1 cellular context compared by ENCODE assay signal in genomic region chr19:38374332-38375097, GRCh38.
A peak's percentile ranks its signal among the peaks of the same experiment; 100 is the strongest.
TF ChIP-seq lines count a peak whose summit lies in the region.

Gene PSMD8, plus strand, starts transcription at chr19:38374571. Its CDS starts 31 bp downstream, at chr19:38374602.

TF ChIP-seq in HepG2, 621 proteins besides CTCF, POLR2A, EP300 and RAD21 (continued from another document and continues in another):
- TF ChIP-seq, protein P1, sequence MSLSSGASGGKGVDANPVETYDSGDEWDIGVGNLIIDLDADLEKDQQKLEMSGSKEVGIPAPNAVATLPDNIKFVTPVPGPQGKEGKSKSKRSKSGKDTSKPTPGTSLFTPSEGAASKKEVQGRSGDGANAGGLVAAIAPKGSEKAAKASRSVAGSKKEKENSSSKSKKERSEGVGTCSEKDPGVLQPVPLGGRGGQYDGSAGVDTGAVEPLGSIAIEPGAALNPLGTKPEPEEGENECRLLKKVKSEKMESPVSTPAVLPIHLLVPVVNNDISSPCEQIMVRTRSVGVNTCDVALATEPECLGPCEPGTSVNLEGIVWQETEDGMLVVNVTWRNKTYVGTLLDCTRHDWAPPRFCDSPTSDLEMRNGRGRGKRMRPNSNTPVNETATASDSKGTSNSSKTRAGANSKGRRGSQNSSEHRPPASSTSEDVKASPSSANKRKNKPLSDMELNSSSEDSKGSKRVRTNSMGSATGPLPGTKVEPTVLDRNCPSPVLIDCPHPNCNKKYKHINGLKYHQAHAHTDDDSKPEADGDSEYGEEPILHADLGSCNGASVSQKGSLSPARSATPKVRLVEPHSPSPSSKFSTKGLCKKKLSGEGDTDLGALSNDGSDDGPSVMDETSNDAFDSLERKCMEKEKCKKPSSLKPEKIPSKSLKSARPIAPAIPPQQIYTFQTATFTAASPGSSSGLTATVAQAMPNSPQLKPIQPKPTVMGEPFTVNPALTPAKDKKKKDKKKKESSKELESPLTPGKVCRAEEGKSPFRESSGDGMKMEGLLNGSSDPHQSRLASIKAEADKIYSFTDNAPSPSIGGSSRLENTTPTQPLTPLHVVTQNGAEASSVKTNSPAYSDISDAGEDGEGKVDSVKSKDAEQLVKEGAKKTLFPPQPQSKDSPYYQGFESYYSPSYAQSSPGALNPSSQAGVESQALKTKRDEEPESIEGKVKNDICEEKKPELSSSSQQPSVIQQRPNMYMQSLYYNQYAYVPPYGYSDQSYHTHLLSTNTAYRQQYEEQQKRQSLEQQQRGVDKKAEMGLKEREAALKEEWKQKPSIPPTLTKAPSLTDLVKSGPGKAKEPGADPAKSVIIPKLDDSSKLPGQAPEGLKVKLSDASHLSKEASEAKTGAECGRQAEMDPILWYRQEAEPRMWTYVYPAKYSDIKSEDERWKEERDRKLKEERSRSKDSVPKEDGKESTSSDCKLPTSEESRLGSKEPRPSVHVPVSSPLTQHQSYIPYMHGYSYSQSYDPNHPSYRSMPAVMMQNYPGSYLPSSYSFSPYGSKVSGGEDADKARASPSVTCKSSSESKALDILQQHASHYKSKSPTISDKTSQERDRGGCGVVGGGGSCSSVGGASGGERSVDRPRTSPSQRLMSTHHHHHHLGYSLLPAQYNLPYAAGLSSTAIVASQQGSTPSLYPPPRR (CRISPR knock-in tag; IDR thresholded peaks at IDR 0.05; ENCODE audit: borderline replicate concordance), result peak; percentile 72
- TF ChIP-seq RXRA (CRISPR knock-in tag; IDR thresholded peaks at IDR 0.05), result peak; percentile 34; the same call in 1 of the 2 replicates
- TF ChIP-seq, protein P2, sequence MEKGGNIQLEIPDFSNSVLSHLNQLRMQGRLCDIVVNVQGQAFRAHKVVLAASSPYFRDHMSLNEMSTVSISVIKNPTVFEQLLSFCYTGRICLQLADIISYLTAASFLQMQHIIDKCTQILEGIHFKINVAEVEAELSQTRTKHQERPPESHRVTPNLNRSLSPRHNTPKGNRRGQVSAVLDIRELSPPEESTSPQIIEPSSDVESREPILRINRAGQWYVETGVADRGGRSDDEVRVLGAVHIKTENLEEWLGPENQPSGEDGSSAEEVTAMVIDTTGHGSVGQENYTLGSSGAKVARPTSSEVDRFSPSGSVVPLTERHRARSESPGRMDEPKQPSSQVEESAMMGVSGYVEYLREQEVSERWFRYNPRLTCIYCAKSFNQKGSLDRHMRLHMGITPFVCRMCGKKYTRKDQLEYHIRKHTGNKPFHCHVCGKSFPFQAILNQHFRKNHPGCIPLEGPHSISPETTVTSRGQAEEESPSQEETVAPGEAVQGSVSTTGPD (CRISPR knock-in tag; IDR thresholded peaks at IDR 0.05), result no peak
- no peak; the same call in 1 of the 2 replicates for TF ChIP-seq MIER3 (CRISPR knock-in tag; IDR thresholded peaks at IDR 0.05; ENCODE audit: borderline replicate concordance)
- TF ChIP-seq ZNF350 (CRISPR knock-in tag; IDR thresholded peaks at IDR 0.05; ENCODE audit: borderline replicate concordance, low read depth), result peak; percentile 84
- TF ChIP-seq SRSF1 (optimal IDR thresholded peaks at IDR 0.05; ENCODE audit: low read depth, low read length), result peak; percentile 68
- TF ChIP-seq KDM4B (CRISPR knock-in tag; IDR thresholded peaks at IDR 0.05), result peak; percentile 89
- TF ChIP-seq TCF12 (IDR thresholded peaks at IDR 0.05), result no peak
- no peak for TF ChIP-seq TCF12 (CRISPR knock-in tag; IDR thresholded peaks at IDR 0.05)
- peak; percentile 92 for TF ChIP-seq EED (CRISPR knock-in tag; IDR thresholded peaks at IDR 0.05)
- TF ChIP-seq ZBTB20 (CRISPR knock-in tag; IDR thresholded peaks at IDR 0.05; ENCODE audit: borderline replicate concordance, low read depth), result no peak
- TF ChIP-seq RFXAP (CRISPR knock-in tag; IDR thresholded peaks at IDR 0.05; ENCODE audit: borderline replicate concordance), result no peak
- no peak for TF ChIP-seq SP1 (IDR thresholded peaks at IDR 0.05)
- TF ChIP-seq SP1 (CRISPR knock-in tag; IDR thresholded peaks at IDR 0.05), result peak; percentile 63
- TF ChIP-seq, protein P3, sequence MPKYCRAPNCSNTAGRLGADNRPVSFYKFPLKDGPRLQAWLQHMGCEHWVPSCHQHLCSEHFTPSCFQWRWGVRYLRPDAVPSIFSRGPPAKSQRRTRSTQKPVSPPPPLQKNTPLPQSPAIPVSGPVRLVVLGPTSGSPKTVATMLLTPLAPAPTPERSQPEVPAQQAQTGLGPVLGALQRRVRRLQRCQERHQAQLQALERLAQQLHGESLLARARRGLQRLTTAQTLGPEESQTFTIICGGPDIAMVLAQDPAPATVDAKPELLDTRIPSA (CRISPR knock-in tag; IDR thresholded peaks at IDR 0.05; ENCODE audit: borderline replicate concordance), result no peak
- TF ChIP-seq SIX4 (CRISPR knock-in tag; IDR thresholded peaks at IDR 0.05), result no peak; the same call in 1 of the 2 replicates
- no peak for TF ChIP-seq ZNF569 (CRISPR knock-in tag; IDR thresholded peaks at IDR 0.05; ENCODE audit: borderline replicate concordance)
- TF ChIP-seq MYNN (CRISPR knock-in tag; IDR thresholded peaks at IDR 0.05; ENCODE audit: low read depth), result no peak
- TF ChIP-seq SKI (IDR thresholded peaks at IDR 0.05; ENCODE audit: partially characterized antibody), result no peak
- no peak for TF ChIP-seq RBM22 (optimal IDR thresholded peaks at IDR 0.05; ENCODE audit: low read length)
- peak; percentile 80; the same call in 1 of the 2 replicates for TF ChIP-seq GTF3A (CRISPR knock-in tag; conservative IDR thresholded peaks at IDR 0.05)
- TF ChIP-seq MED8 (CRISPR knock-in tag; IDR thresholded peaks at IDR 0.05; ENCODE audit: insufficient replicate concordance), result peak; percentile 65
- 0 out of 2 replicates have a peak, but pooled peaks have one; percentile 21 for TF ChIP-seq ZNF670 (CRISPR knock-in tag; IDR thresholded peaks at IDR 0.05; ENCODE audit: borderline replicate concordance)
- TF ChIP-seq ZNF282 (IDR thresholded peaks at IDR 0.05; ENCODE audit: partially characterized antibody), result no peak
- no peak for TF ChIP-seq FLYWCH1 (CRISPR knock-in tag; IDR thresholded peaks at IDR 0.05)
- no peak for TF ChIP-seq DBP (CRISPR knock-in tag; IDR thresholded peaks at IDR 0.05; ENCODE audit: not compliant biosample characterization)
- TF ChIP-seq ATF4 (CRISPR knock-in tag; IDR thresholded peaks at IDR 0.05), result no peak; a peak in 1 of 4 replicates
- no peak for TF ChIP-seq CENPT (CRISPR knock-in tag; IDR thresholded peaks at IDR 0.05; ENCODE audit: low read depth)
- TF ChIP-seq, protein P4, sequence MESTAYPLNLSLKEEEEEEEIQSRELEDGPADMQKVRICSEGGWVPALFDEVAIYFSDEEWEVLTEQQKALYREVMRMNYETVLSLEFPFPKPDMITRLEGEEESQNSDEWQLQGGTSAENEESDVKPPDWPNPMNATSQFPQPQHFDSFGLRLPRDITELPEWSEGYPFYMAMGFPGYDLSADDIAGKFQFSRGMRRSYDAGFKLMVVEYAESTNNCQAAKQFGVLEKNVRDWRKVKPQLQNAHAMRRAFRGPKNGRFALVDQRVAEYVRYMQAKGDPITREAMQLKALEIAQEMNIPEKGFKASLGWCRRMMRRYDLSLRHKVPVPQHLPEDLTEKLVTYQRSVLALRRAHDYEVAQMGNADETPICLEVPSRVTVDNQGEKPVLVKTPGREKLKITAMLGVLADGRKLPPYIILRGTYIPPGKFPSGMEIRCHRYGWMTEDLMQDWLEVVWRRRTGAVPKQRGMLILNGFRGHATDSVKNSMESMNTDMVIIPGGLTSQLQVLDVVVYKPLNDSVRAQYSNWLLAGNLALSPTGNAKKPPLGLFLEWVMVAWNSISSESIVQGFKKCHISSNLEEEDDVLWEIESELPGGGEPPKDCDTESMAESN (CRISPR knock-in tag; conservative IDR thresholded peaks at IDR 0.05), result peak; percentile 98
- peak; percentile 65; the same call in 1 of the 2 replicates for TF ChIP-seq SALL2 (CRISPR knock-in tag; IDR thresholded peaks at IDR 0.05)
- peak; percentile 68; the same call in 1 of the 2 replicates for TF ChIP-seq ZSCAN25 (CRISPR knock-in tag; IDR thresholded peaks at IDR 0.05)
- no peak for TF ChIP-seq PCBP2 (optimal IDR thresholded peaks at IDR 0.05; ENCODE audit: low read depth, low read length, poor library complexity, severe bottlenecking)
- TF ChIP-seq MXD4 (CRISPR knock-in tag; IDR thresholded peaks at IDR 0.05), result peak; percentile 62; the same call in 1 of the 2 replicates
- TF ChIP-seq ZC3H13 (CRISPR knock-in tag; IDR thresholded peaks at IDR 0.05), result 0 out of 2 replicates have a peak, but pooled peaks have one; percentile 50
- no peak; the same call in 1 of the 2 replicates for TF ChIP-seq TOPORS (CRISPR knock-in tag; IDR thresholded peaks at IDR 0.05)
- no peak; the same call in 1 of the 2 replicates for TF ChIP-seq ZNF598 (CRISPR knock-in tag; IDR thresholded peaks at IDR 0.05; ENCODE audit: borderline replicate concordance)
- TF ChIP-seq MLXIP (CRISPR knock-in tag; IDR thresholded peaks at IDR 0.05; ENCODE audit: borderline replicate concordance), result no peak
- no peak for TF ChIP-seq ZNF251 (CRISPR knock-in tag; IDR thresholded peaks at IDR 0.05)
- no peak for TF ChIP-seq ADNP (CRISPR knock-in tag; IDR thresholded peaks at IDR 0.05)
- peak; percentile 92 for TF ChIP-seq TBX2 (CRISPR knock-in tag; IDR thresholded peaks at IDR 0.05; ENCODE audit: borderline replicate concordance)
- TF ChIP-seq SNRNP70 (IDR thresholded peaks at IDR 0.05; ENCODE audit: low read depth, low read length), result no peak
- no peak for TF ChIP-seq ZNF296 (CRISPR knock-in tag; conservative IDR thresholded peaks at IDR 0.05)
- TF ChIP-seq ZEB1 (IDR thresholded peaks at IDR 0.05; ENCODE audit: insufficient replicate concordance, low read depth), result peak; percentile 23
- TF ChIP-seq ZFY (CRISPR knock-in tag; IDR thresholded peaks at IDR 0.05), result peak; percentile 99
- peak; percentile 97 for TF ChIP-seq MEIS1 (CRISPR knock-in tag; IDR thresholded peaks at IDR 0.05; ENCODE audit: borderline replicate concordance)
- peak; percentile 86 for TF ChIP-seq ARHGAP35 (CRISPR knock-in tag; IDR thresholded peaks at IDR 0.05; ENCODE audit: borderline replicate concordance)
- peak; percentile 94; the same call in 1 of the 2 replicates for TF ChIP-seq ZNF430 (CRISPR knock-in tag; IDR thresholded peaks at IDR 0.05)
- TF ChIP-seq ZBTB21 (CRISPR knock-in tag; IDR thresholded peaks at IDR 0.05), result peak; percentile 98
- peak; percentile 76; the same call in 1 of the 2 replicates for TF ChIP-seq PRMT3 (CRISPR knock-in tag; IDR thresholded peaks at IDR 0.05; ENCODE audit: borderline replicate concordance, low read depth)
- TF ChIP-seq ZNF816 (CRISPR knock-in tag; IDR thresholded peaks at IDR 0.05; ENCODE audit: borderline replicate concordance), result 0 out of 2 replicates have a peak, but pooled peaks have one; percentile 87
- TF ChIP-seq HNRNPH1 (optimal IDR thresholded peaks at IDR 0.05; ENCODE audit: low read depth, low read length), result no peak
- TF ChIP-seq GFI1 (CRISPR knock-in tag; IDR thresholded peaks at IDR 0.05; ENCODE audit: borderline replicate concordance), result 0 out of 2 replicates have a peak, but pooled peaks have one; percentile 15
